Comparison of ENCODE assay signal across 8 cellular contexts in genomic region chr4:56757270-56757746, GRCh38.
DNase-seq lines count a peak whose midpoint lies in the region; ATAC-seq and TF ChIP-seq lines count a peak whose summit lies in the region.

No MANE protein-coding gene starts in this region.

- no peaks in the 10 kb centered on the region for H3K9me2 ChIP-seq in PC-9 (ENCODE audit: insufficient read depth)

- H3K27ac Mint-ChIP-seq in naive B cell (peak overlapping the region; percentile 36 to 98 (median 84)), endothelial cell (ENCODE audit: unreplicated experiment) (no peak overlapping the region)

- no peaks in the 10 kb centered on the region for H3K9me3 ChIP-seq in PC-9 (ENCODE audit: insufficient read depth, low read depth)

- H4K20me1 ChIP-seq in PC-9 (ENCODE audit: insufficient read depth), result no peaks in the 10 kb centered on the region

- H3K27me3 ChIP-seq in PC-9 (ENCODE audit: insufficient read depth, low read depth) (no peaks in the 10 kb centered on the region), brain microvascular endothelial cell (replicated peaks) (no peaks in the 10 kb centered on the region)

- H3K4me3 Mint-ChIP-seq in naive B cell (peak overlapping the region; percentile 53 to 94 (median 87)), endothelial cell (ENCODE audit: unreplicated experiment) (no peak overlapping the region)

- ATAC-seq in GM18873 (IDR thresholded peaks at IDR 0.05; ENCODE audit: low FRiP score, unreplicated experiment) (peak; percentile 52), HG02798 (IDR thresholded peaks at IDR 0.05; ENCODE audit: poor library complexity, unreplicated experiment) (peak; percentile 46), naive B cell (ENCODE audit: low read depth in 2 of 2) (peak; percentile 73 to 78)

- peaks cover 27% of the 10 kb centered on the region for H3F3A ChIP-seq in PC-9 (ENCODE audit: insufficient read depth, low read depth)

- peak overlapping the region; percentile 77 for H3K4me2 ChIP-seq in PC-9

- no peaks in the 10 kb centered on the region for H3K79me2 ChIP-seq in PC-9 (ENCODE audit: low read depth)

- H3K4me1 Mint-ChIP-seq in naive B cell, result peaks cover 39 to 57% (median 53%) of the 10 kb centered on the region in 3 donors
- peaks cover 11% of the 10 kb centered on the region for H3K4me1 Mint-ChIP-seq in endothelial cell (ENCODE audit: unreplicated experiment)

- no peaks in the 10 kb centered on the region for H3K27me3 Mint-ChIP-seq in naive B cell
- peaks cover 2% of the 10 kb centered on the region for H3K27me3 Mint-ChIP-seq in endothelial cell (ENCODE audit: unreplicated experiment)

- peak overlapping the region; percentile 70 for H2AFZ ChIP-seq in PC-9

- TF ChIP-seq CTCF in PC-9 (conservative IDR thresholded peaks at IDR 0.05) (no peak), brain microvascular endothelial cell (IDR thresholded peaks at IDR 0.05; ENCODE audit: low read depth, low read length, missing control alignments) (no peak), endothelial cell (IDR thresholded peaks at IDR 0.05; ENCODE audit: unreplicated experiment) (no peak)

- POLR2A ChIA-PET in PC-9 (lab: Charles Lee; ENCODE audit: unreplicated experiment), result interaction anchor here (0.6 to 0.9 kb wide), 2 partner anchors 13 to 116 kb away, joined by 3 to 6 read pairs; no protein-coding TSS in a partner anchor

- H3K36me3 Mint-ChIP-seq in naive B cell (no peaks in the 10 kb centered on the region), endothelial cell (ENCODE audit: low read depth, unreplicated experiment) (no peaks in the 10 kb centered on the region)

- BruUV-seq in PC-9 (replicated peaks; lab: Mats Ljungman, UMichigan), result TSS peak; percentile 28

- no peaks in the 10 kb centered on the region for H3K9me3 Mint-ChIP-seq in naive B cell
- H3K9me3 Mint-ChIP-seq in endothelial cell (ENCODE audit: unreplicated experiment), result no peaks in the 10 kb centered on the region

- intact Hi-C loops in PC-9 (cut with micrococcal nuclease; ENCODE audit: unreplicated experiment), result loop anchor here (5.0 kb wide), 2 partner anchors 45 to 75 kb away; partner anchors contain the start of gene HOPX

- H3K36me3 ChIP-seq in PC-9 (ENCODE audit: low read depth) (no peaks in the 10 kb centered on the region), brain microvascular endothelial cell (replicated peaks) (no peaks in the 10 kb centered on the region)

- CTCF ChIA-PET in PC-9 (lab: Charles Lee), result interaction anchor here (0.6 kb wide), 1 partner anchor 15 kb away, joined by 3 read pairs; no protein-coding TSS in a partner anchor

- peak in 1 of 2 experiments; percentile 20 for DNase-seq in PC-9
- DNase-seq in brain microvascular endothelial cell, result peak; percentile 70
- peak; percentile 26 for DNase-seq in naive B cell
- no peak for DNase-seq in endothelial cell (ENCODE audit: low spot score)
- DNase-seq in ecto neural progenitor cell (ENCODE audit: low spot score), result no peak
- DNase-seq in dermis blood vessel endothelial cell, result no peak

- in situ Hi-C loops in brain microvascular endothelial cell (cut with HindIII; ENCODE audit: low pct_ligation_motif_present, low sequenced_read_pairs), result no loop called here

- peaks cover 49% of the 10 kb centered on the region for H3K4me1 ChIP-seq in PC-9 (replicated peaks; ENCODE audit: insufficient read depth)

- H3K4me3 ChIP-seq in PC-9, result peak overlapping the region; percentile 47; the same call in 1 of the 2 replicates
- no peak overlapping the region for H3K4me3 ChIP-seq in brain microvascular endothelial cell (ENCODE audit: low read depth, low read length)

- H3K27ac ChIP-seq in PC-9 (peak overlapping the region; percentile 93), brain microvascular endothelial cell (peak overlapping the region; percentile 77)

Comparison
In these comparisons a context has a peak if more than half of its experiments do, and no peak if none do; other contexts are left out.
1. DNase-seq: peak in brain microvascular endothelial cell (single experiment) and naive B cell (single experiment); none in endothelial cell (single experiment), ecto neural progenitor cell (single experiment) and dermis blood vessel endothelial cell (single experiment).
2. Peak in every context shown above with its lines, with median percentiles within 50 percentile points of each other: ATAC-seq.